In the genomic region with DNA sequence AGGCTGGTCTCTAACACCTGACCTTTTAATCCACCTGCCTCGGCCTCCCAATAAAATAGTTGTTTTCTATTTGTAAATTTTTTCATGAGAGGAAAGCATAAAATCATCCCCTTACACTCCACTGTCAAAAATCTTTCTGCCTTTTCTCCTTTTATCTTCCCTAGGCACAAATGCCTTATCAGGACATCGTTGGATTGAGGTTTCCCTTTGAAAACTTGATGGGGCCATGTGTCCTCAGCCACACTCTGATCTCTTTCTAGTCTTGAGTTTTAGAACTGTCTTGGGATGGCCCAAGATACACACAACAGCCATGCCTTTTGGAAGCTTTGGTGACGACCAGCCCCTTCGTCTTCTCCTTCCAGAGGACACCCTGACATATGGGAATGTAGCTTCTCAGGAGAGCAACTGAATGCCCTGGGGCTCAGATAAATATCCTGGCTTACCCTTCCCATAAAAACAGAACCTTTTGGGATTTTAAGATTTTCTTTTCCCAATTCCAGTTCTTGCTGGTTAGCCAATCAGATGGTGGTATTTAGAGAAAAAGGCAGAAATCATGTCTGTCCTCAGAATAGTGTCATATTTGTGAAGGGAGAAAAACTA, we compare ENCODE assay signal across 1 cellular context.
TF ChIP-seq lines count a peak whose summit lies in the region.

No MANE protein-coding gene starts in this region.

TF ChIP-seq in K562, 482 proteins besides CTCF, POLR2A, EP300 and RAD21 (continued from another document and continues in another):
- TF ChIP-seq ZNF41 (CRISPR knock-in tag; conservative IDR thresholded peaks at IDR 0.05) (no peak), MXI1 (IDR thresholded peaks at IDR 0.05; ENCODE audit: low read depth, low read length) (no peak), IRF2 (CRISPR knock-in tag; IDR thresholded peaks at IDR 0.05) (no peak), JUN (IDR thresholded peaks at IDR 0.05; ENCODE audit: borderline replicate concordance, low read depth, low read length) (no peak), JUN (CRISPR knock-in tag; IDR thresholded peaks at IDR 0.05; ENCODE audit: borderline replicate concordance) (no peak), E4F1 (CRISPR knock-in tag; IDR thresholded peaks at IDR 0.05; ENCODE audit: borderline replicate concordance) (no peak), SLC30A9 (CRISPR knock-in tag; IDR thresholded peaks at IDR 0.05) (no peak), ZSCAN29 (IDR thresholded peaks at IDR 0.05) (no peak), ETV1 (tag; conservative IDR thresholded peaks at IDR 0.05; ENCODE audit: low read depth) (no peak), FOXP4 (CRISPR knock-in tag; IDR thresholded peaks at IDR 0.05; ENCODE audit: borderline replicate concordance) (no peak), HLTF (IDR thresholded peaks at IDR 0.05) (no peak), BRD4 (IDR thresholded peaks at IDR 0.05) (no peak), ZNF778 (CRISPR knock-in tag; IDR thresholded peaks at IDR 0.05) (no peak), STAT5B (CRISPR knock-in tag; IDR thresholded peaks at IDR 0.05) (no peak), MAFK (IDR thresholded peaks at IDR 0.05; ENCODE audit: low read length) (no peak), POU5F1 (IDR thresholded peaks at IDR 0.05; ENCODE audit: borderline replicate concordance, low read depth, low read length, partially characterized antibody) (no peak), NBN (IDR thresholded peaks at IDR 0.05; ENCODE audit: low read depth) (no peak), MCM5 (IDR thresholded peaks at IDR 0.05; ENCODE audit: low read depth) (no peak), DMBX1 (CRISPR knock-in tag; IDR thresholded peaks at IDR 0.05; ENCODE audit: borderline replicate concordance) (peak; percentile 45; the same call in 1 of the 2 replicates), REST (CRISPR knock-in tag; IDR thresholded peaks at IDR 0.05; ENCODE audit: low read depth) (no peak), ZNF263 (CRISPR knock-in tag; IDR thresholded peaks at IDR 0.05; ENCODE audit: borderline replicate concordance) (no peak), RBM22 (IDR thresholded peaks at IDR 0.05; ENCODE audit: low read depth, low read length, poor library complexity, severe bottlenecking) (no peak), ZNF282 (CRISPR knock-in tag; IDR thresholded peaks at IDR 0.05) (no peak), HMG20B (CRISPR knock-in tag; IDR thresholded peaks at IDR 0.05) (no peak), CBFA2T2 (conservative IDR thresholded peaks at IDR 0.05) (peak; percentile 44), THRA (IDR thresholded peaks at IDR 0.05) (no peak), HNRNPUL1 (IDR thresholded peaks at IDR 0.05; ENCODE audit: low read length) (no peak), ZNF121 (CRISPR knock-in tag; conservative IDR thresholded peaks at IDR 0.05) (no peak), RAD51 (IDR thresholded peaks at IDR 0.05; ENCODE audit: borderline replicate concordance, low read depth) (no peak), CBX3 (IDR thresholded peaks at IDR 0.05; ENCODE audit: borderline replicate concordance in 1 of 2, low read length in 2 of 2) (no peak), ZBTB26 (CRISPR knock-in tag; IDR thresholded peaks at IDR 0.05) (no peak), ZNF696 (CRISPR knock-in tag; conservative IDR thresholded peaks at IDR 0.05) (no peak), SP2 (IDR thresholded peaks at IDR 0.05; ENCODE audit: extremely low read depth, low read depth, low read length, poor library complexity, severe bottlenecking) (no peak), CGGBP1 (CRISPR knock-in tag; IDR thresholded peaks at IDR 0.05) (no peak), PPARD (CRISPR knock-in tag; IDR thresholded peaks at IDR 0.05) (no peak), GATAD2B (IDR thresholded peaks at IDR 0.05; ENCODE audit: borderline replicate concordance) (no peak), NR2C2 (CRISPR knock-in tag; IDR thresholded peaks at IDR 0.05) (no peak), NR2C2 (tag; IDR thresholded peaks at IDR 0.05) (no peak), TOE1 (IDR thresholded peaks at IDR 0.05; ENCODE audit: borderline replicate concordance) (no peak), TOE1 (CRISPR knock-in tag; IDR thresholded peaks at IDR 0.05; ENCODE audit: borderline replicate concordance, low read depth) (no peak)
- TF ChIP-seq, protein P1, sequence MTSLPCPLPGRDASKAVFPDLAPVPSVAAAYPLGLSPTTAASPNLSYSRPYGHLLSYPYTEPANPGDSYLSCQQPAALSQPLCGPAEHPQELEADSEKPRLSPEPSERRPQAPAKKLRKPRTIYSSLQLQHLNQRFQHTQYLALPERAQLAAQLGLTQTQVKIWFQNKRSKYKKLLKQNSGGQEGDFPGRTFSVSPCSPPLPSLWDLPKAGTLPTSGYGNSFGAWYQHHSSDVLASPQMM (CRISPR knock-in tag; IDR thresholded peaks at IDR 0.05), result no peak
- TF ChIP-seq, protein P2, sequence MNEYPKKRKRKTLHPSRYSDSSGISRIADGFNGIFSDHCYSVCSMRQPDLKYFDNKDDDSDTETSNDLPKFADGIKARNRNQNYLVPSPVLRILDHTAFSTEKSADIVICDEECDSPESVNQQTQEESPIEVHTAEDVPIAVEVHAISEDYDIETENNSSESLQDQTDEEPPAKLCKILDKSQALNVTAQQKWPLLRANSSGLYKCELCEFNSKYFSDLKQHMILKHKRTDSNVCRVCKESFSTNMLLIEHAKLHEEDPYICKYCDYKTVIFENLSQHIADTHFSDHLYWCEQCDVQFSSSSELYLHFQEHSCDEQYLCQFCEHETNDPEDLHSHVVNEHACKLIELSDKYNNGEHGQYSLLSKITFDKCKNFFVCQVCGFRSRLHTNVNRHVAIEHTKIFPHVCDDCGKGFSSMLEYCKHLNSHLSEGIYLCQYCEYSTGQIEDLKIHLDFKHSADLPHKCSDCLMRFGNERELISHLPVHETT (CRISPR knock-in tag; conservative IDR thresholded peaks at IDR 0.05 in 1 of 2, IDR thresholded peaks at IDR 0.05 in 1 of 2), result peak in 1 of 2 experiments; percentile 54; a peak in 1 of 4 replicates
- TF ChIP-seq, protein P3, sequence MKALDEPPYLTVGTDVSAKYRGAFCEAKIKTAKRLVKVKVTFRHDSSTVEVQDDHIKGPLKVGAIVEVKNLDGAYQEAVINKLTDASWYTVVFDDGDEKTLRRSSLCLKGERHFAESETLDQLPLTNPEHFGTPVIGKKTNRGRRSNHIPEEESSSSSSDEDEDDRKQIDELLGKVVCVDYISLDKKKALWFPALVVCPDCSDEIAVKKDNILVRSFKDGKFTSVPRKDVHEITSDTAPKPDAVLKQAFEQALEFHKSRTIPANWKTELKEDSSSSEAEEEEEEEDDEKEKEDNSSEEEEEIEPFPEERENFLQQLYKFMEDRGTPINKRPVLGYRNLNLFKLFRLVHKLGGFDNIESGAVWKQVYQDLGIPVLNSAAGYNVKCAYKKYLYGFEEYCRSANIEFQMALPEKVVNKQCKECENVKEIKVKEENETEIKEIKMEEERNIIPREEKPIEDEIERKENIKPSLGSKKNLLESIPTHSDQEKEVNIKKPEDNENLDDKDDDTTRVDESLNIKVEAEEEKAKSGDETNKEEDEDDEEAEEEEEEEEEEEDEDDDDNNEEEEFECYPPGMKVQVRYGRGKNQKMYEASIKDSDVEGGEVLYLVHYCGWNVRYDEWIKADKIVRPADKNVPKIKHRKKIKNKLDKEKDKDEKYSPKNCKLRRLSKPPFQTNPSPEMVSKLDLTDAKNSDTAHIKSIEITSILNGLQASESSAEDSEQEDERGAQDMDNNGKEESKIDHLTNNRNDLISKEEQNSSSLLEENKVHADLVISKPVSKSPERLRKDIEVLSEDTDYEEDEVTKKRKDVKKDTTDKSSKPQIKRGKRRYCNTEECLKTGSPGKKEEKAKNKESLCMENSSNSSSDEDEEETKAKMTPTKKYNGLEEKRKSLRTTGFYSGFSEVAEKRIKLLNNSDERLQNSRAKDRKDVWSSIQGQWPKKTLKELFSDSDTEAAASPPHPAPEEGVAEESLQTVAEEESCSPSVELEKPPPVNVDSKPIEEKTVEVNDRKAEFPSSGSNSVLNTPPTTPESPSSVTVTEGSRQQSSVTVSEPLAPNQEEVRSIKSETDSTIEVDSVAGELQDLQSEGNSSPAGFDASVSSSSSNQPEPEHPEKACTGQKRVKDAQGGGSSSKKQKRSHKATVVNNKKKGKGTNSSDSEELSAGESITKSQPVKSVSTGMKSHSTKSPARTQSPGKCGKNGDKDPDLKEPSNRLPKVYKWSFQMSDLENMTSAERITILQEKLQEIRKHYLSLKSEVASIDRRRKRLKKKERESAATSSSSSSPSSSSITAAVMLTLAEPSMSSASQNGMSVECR (CRISPR knock-in tag; IDR thresholded peaks at IDR 0.05), result no peak
- TF ChIP-seq, protein P4, sequence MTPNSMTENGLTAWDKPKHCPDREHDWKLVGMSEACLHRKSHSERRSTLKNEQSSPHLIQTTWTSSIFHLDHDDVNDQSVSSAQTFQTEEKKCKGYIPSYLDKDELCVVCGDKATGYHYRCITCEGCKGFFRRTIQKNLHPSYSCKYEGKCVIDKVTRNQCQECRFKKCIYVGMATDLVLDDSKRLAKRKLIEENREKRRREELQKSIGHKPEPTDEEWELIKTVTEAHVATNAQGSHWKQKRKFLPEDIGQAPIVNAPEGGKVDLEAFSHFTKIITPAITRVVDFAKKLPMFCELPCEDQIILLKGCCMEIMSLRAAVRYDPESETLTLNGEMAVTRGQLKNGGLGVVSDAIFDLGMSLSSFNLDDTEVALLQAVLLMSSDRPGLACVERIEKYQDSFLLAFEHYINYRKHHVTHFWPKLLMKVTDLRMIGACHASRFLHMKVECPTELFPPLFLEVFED (CRISPR knock-in tag; conservative IDR thresholded peaks at IDR 0.05), result no peak
